11 cellular contexts compared by ENCODE assay signal in the genomic region with DNA sequence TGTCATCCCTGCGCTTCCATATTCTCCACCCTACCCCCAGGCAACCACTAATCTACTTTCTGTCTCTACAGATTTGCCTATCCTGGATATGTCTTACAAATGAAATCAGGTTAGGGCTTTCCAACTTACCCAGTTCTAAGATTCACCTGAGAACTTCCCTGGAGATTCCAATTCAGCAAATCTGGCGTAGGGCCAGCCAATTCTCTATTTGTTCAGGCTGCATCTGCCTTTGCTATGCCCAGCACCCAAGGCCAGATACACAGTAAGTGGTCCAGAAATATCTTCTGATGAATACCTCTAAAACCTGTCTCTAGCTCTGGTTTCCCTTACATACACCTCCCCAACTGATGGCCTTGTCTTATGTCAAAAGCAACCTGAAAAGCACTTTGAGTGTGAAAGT. TPM values are rescaled to one million over a fixed set of nuclear protein-coding genes. Genes with fewer than 3 reads are reported as not detected.
DNase-seq lines count a peak whose midpoint lies in the region; ATAC-seq and TF ChIP-seq lines count a peak whose summit lies in the region.
"Had no signal": no experiment of that assay in that cellular context is flagged by ENCODE, and none has a peak within 500 bp of the region (broad histone marks: within the 10 kb centered on the region; RNA-seq: fewer than 3 reads in every experiment).

No MANE protein-coding gene starts in this region.

- no peaks in the 10 kb centered on the region for H3K27me3 ChIP-seq in iPS-20b (ENCODE audit: insufficient read depth, low read length)

- H3K4me3 ChIP-seq in iPS-20b (ENCODE audit: low read length): no peak overlapping the region

- H3K9ac ChIP-seq in iPS-20b (ENCODE audit: low read depth, low read length): peak overlapping the region; percentile 32; the same call in 1 of the 2 replicates

- no peaks in the 10 kb centered on the region; the same call in 1 of the 2 replicates for H3K4me1 ChIP-seq in iPS-20b (ENCODE audit: insufficient read depth, low read length)

- POLR2A ChIA-PET in activated B cell treated with CpG ODN at 0.5 μM for 24 hours (lab: Charles Lee): interaction anchor here (0.6 to 5.9 kb wide), 7 partner anchors 8 to 108 kb away, joined by 3 to 52 read pairs (median 5); a partner anchor contains a TSS

- no peak for ATAC-seq in natural killer cell treated with Interleukin-12 subunit alpha and Interleukin-12 subunit beta and Interleukin-15 and Interleukin-18, amount 100 ng/mL, for 72 hours
- ATAC-seq in natural killer cell (no peak), activated B cell treated with CpG ODN at 0.5 μM for 24 hours (ENCODE audit: low read depth) (no peak), GM19395 (IDR thresholded peaks at IDR 0.05; ENCODE audit: unreplicated experiment) (no peak)

- peaks cover 16% of the 10 kb centered on the region in 2 donors for H3K4me1 Mint-ChIP-seq in natural killer cell treated with Interleukin-12 subunit alpha and Interleukin-12 subunit beta and Interleukin-15 and Interleukin-18, amount 100 ng/mL, for 72 hours (ENCODE audit: low read depth in 2 of 2)
- H3K4me1 Mint-ChIP-seq in natural killer cell: peaks cover 9 to 26% of the 10 kb centered on the region in 2 donors
- peaks cover 92% of the 10 kb centered on the region for H3K4me1 Mint-ChIP-seq in activated B cell treated with CpG ODN at 0.5 μM for 24 hours
- H3K4me1 Mint-ChIP-seq in type B pancreatic cell (ENCODE audit: unreplicated experiment): peaks cover 15% of the 10 kb centered on the region

- no peaks in the 10 kb centered on the region for H3K36me3 Mint-ChIP-seq in natural killer cell treated with Interleukin-12 subunit alpha and Interleukin-12 subunit beta and Interleukin-15 and Interleukin-18, amount 100 ng/mL, for 72 hours
- H3K36me3 Mint-ChIP-seq in natural killer cell (no peaks in the 10 kb centered on the region), activated B cell treated with CpG ODN at 0.5 μM for 24 hours (ENCODE audit: low read depth) (peaks cover 28% of the 10 kb centered on the region), type B pancreatic cell (no peaks in the 10 kb centered on the region)

- no peak overlapping the region for H3K4me3 Mint-ChIP-seq in natural killer cell treated with Interleukin-12 subunit alpha and Interleukin-12 subunit beta and Interleukin-15 and Interleukin-18, amount 100 ng/mL, for 72 hours
- H3K4me3 Mint-ChIP-seq in natural killer cell (no peak overlapping the region), activated B cell treated with CpG ODN at 0.5 μM for 24 hours (peak overlapping the region; percentile 70), type B pancreatic cell (no peak overlapping the region)

- no peak for TF ChIP-seq CTCF in natural killer cell (IDR thresholded peaks at IDR 0.05)
- TF ChIP-seq CTCF in activated B cell treated with CpG ODN at 0.5 μM for 24 hours (IDR thresholded peaks at IDR 0.05): no peak
- TF ChIP-seq CTCF in type B pancreatic cell (conservative IDR thresholded peaks at IDR 0.05): no peak

- peak overlapping the region; percentile 7 to 44 for H3K27ac Mint-ChIP-seq in natural killer cell treated with Interleukin-12 subunit alpha and Interleukin-12 subunit beta and Interleukin-15 and Interleukin-18, amount 100 ng/mL, for 72 hours
- H3K27ac Mint-ChIP-seq in natural killer cell (peak overlapping the region in 1 of 2 donors; percentile 49), activated B cell treated with CpG ODN at 0.5 μM for 24 hours (peak overlapping the region; percentile 96), type B pancreatic cell (peak overlapping the region; percentile 12)

- no peak for DNase-seq in natural killer cell treated with Interleukin-12 subunit alpha and Interleukin-12 subunit beta and Interleukin-15 and Interleukin-18, amount 100 ng/mL, for 72 hours (ENCODE audit: low spot score)
- no peak for DNase-seq in natural killer cell
- no peak for DNase-seq in activated B cell treated with CpG ODN at 0.5 μM for 24 hours
- no peak for DNase-seq in type B pancreatic cell (ENCODE audit: extremely low spot score, unreplicated experiment)
- DNase-seq in NOMO-1 treated with dmso at 0.1 percent for 144 hours (lab: John Stamatoyannopoulos, UW; ENCODE audit: unreplicated experiment): no peak
- DNase-seq in HK-2 (ENCODE audit: unreplicated experiment): no peak
- DNase-seq: NCI-H1930, SW 1271 had no signal

- intact Hi-C loops in natural killer cell (cut with micrococcal nuclease) (no loop called here), activated B cell treated with CpG ODN at 0.5 μM for 24 hours (cut with micrococcal nuclease) (loop anchor here (1.0 kb wide), 1 partner anchor 10 kb away; a partner anchor contains a TSS)

- H3K9me3 Mint-ChIP-seq in natural killer cell treated with Interleukin-12 subunit alpha and Interleukin-12 subunit beta and Interleukin-15 and Interleukin-18, amount 100 ng/mL, for 72 hours: no peaks in the 10 kb centered on the region
- no peaks in the 10 kb centered on the region for H3K9me3 Mint-ChIP-seq in natural killer cell
- H3K9me3 Mint-ChIP-seq in activated B cell treated with CpG ODN at 0.5 μM for 24 hours: no peaks in the 10 kb centered on the region
- H3K9me3 Mint-ChIP-seq in type B pancreatic cell: no peaks in the 10 kb centered on the region

- no peaks in the 10 kb centered on the region for H3K9me3 ChIP-seq in iPS-20b (ENCODE audit: insufficient read depth, low read depth, low read length)

- CTCF ChIA-PET in activated B cell treated with CpG ODN at 0.5 μM for 24 hours (lab: Charles Lee): interaction anchor here (1.5 to 10.6 kb wide), 3 partner anchors 13 to 93 kb away, joined by 4 to 200 read pairs (median 16); a partner anchor contains a TSS

- H3K36me3 ChIP-seq in iPS-20b (ENCODE audit: insufficient read depth, low read depth, low read length): peaks cover 6% of the 10 kb centered on the region; the same call in 1 of the 2 replicates

- H3K27me3 Mint-ChIP-seq in natural killer cell treated with Interleukin-12 subunit alpha and Interleukin-12 subunit beta and Interleukin-15 and Interleukin-18, amount 100 ng/mL, for 72 hours: no peaks in the 10 kb centered on the region
- no peaks in the 10 kb centered on the region for H3K27me3 Mint-ChIP-seq in natural killer cell (ENCODE audit: low read depth in 2 of 2)
- H3K27me3 Mint-ChIP-seq in activated B cell treated with CpG ODN at 0.5 μM for 24 hours: no peaks in the 10 kb centered on the region
- H3K27me3 Mint-ChIP-seq in type B pancreatic cell: no peaks in the 10 kb centered on the region

- no peak overlapping the region for H3K27ac ChIP-seq in iPS-20b (ENCODE audit: low read length)
- H3K27ac ChIP-seq: C4-2B had no signal

RNA-seq across cellular contexts. Expression of a gene that starts 10.4 kb away (rescaled TPM):
- 10 to 100 TPM; 54.3 to 72.4 TPM for total RNA-seq in natural killer cell treated with Interleukin-12 subunit alpha and Interleukin-12 subunit beta and Interleukin-15 and Interleukin-18, amount 100 ng/mL, for 72 hours
- total RNA-seq in natural killer cell (10 to 100 TPM; 61.4 to 76.7 (median 63.6) TPM), activated B cell treated with CpG ODN at 0.5 μM for 24 hours (53.1 and 59.6 TPM in 2 replicates), type B pancreatic cell (ENCODE audit: low replicate concordance) (48.4 and 57.8 TPM in 2 replicates)

RNA-seq across cellular contexts. Expression of a gene that starts 23.3 kb away (rescaled TPM):
- total RNA-seq in natural killer cell treated with Interleukin-12 subunit alpha and Interleukin-12 subunit beta and Interleukin-15 and Interleukin-18, amount 100 ng/mL, for 72 hours: 10 to 100 TPM; 47.7 to 48.2 TPM
- total RNA-seq in natural killer cell: 100 to 1,000 TPM in 1 of 3 donors, 10 to 100 TPM in 2; 68.2 to 118 (median 74.8) TPM
- 136 and 159 TPM in 2 replicates for total RNA-seq in activated B cell treated with CpG ODN at 0.5 μM for 24 hours
- total RNA-seq in type B pancreatic cell (ENCODE audit: low replicate concordance): 38.5 and 43.1 TPM in 2 replicates
